ENCODE assay signal across 9 cellular contexts in the genomic region with DNA sequence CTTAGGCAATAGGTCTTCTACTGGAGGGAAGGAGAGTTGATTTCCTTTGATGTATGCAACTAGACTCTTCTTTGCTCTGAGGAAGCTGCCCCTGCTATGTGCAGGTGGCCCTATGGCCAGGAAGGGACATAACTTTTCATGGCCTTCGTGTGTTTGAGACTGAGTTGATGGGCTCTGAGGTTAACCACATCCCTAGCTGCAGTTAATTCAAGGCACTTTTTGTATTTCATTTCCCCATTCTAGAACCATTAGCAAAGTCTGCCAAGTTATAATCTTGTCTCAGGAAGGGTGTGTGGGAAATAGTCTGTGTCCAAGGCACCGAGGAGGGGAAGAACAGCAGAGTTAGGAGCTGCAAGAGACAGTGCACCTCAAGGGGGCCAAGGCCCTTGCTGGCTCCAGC. TPM values are rescaled to one million over a fixed set of nuclear protein-coding genes. Genes with fewer than 3 reads are reported as not detected.
DNase-seq lines count a peak whose midpoint lies in the region; ATAC-seq and TF ChIP-seq lines count a peak whose summit lies in the region.
"Had no signal": no experiment of that assay in that cellular context is flagged by ENCODE, and none has a peak within 500 bp of the region (broad histone marks: within the 10 kb centered on the region; RNA-seq: fewer than 3 reads in every experiment).

No MANE protein-coding gene starts in this region.

- H3K4me3 ChIP-seq in Loucy (ENCODE audit: low read length, poor library complexity, severe bottlenecking) = peak overlapping the region; percentile 20
- no peak overlapping the region for H3K4me3 ChIP-seq in brain microvascular endothelial cell (ENCODE audit: low read depth, low read length)

- no peaks in the 10 kb centered on the region for H3K9me3 Mint-ChIP-seq in natural killer cell treated with Interleukin-12 subunit alpha and Interleukin-12 subunit beta and Interleukin-15 and Interleukin-18, amount 100 ng/mL, for 72 hours

- no peaks in the 10 kb centered on the region for H3K9me2 ChIP-seq in Loucy (replicated peaks; ENCODE audit: low read depth, low read length)

- H3K9ac ChIP-seq in Loucy (ENCODE audit: low read depth, low read length, poor library complexity, severe bottlenecking) = peak overlapping the region; percentile 19

- H3K79me2 ChIP-seq in Loucy (ENCODE audit: insufficient read depth, low read length) = no peaks in the 10 kb centered on the region

- ATAC-seq in GM19035 (IDR thresholded peaks at IDR 0.05; ENCODE audit: unreplicated experiment) (peak; percentile 75), HG02840 (IDR thresholded peaks at IDR 0.05; ENCODE audit: low FRiP score, unreplicated experiment) (peak; percentile 65)
- ATAC-seq in natural killer cell treated with Interleukin-12 subunit alpha and Interleukin-12 subunit beta and Interleukin-15 and Interleukin-18, amount 100 ng/mL, for 72 hours = peak; percentile 43 to 48

- no peaks in the 10 kb centered on the region for H4K20me1 ChIP-seq in Loucy (ENCODE audit: insufficient read depth, low read length, poor library complexity, severe bottlenecking)

- no peaks in the 10 kb centered on the region for H3F3A ChIP-seq in Loucy (ENCODE audit: low read depth)

- H3K27me3 Mint-ChIP-seq in natural killer cell treated with Interleukin-12 subunit alpha and Interleukin-12 subunit beta and Interleukin-15 and Interleukin-18, amount 100 ng/mL, for 72 hours = peaks cover 0 to 9% of the 10 kb centered on the region in 2 donors

- TF ChIP-seq CTCF in Loucy (conservative IDR thresholded peaks at IDR 0.05; ENCODE audit: low read length) = no peak; the same call in 1 of the 2 replicates
- TF ChIP-seq CTCF in brain microvascular endothelial cell (IDR thresholded peaks at IDR 0.05; ENCODE audit: low read depth, low read length, missing control alignments) = no peak

- H3K27me3 ChIP-seq in Loucy (ENCODE audit: insufficient read depth, low read length, poor library complexity, severe bottlenecking) (no peaks in the 10 kb centered on the region), brain microvascular endothelial cell (replicated peaks) (no peaks in the 10 kb centered on the region)

- peak overlapping the region in 1 of 2 donors; percentile 4 for H3K27ac Mint-ChIP-seq in natural killer cell treated with Interleukin-12 subunit alpha and Interleukin-12 subunit beta and Interleukin-15 and Interleukin-18, amount 100 ng/mL, for 72 hours

- no peaks in the 10 kb centered on the region for H3K36me3 ChIP-seq in Loucy (ENCODE audit: insufficient read depth, low read length)
- H3K36me3 ChIP-seq in brain microvascular endothelial cell (replicated peaks) = no peaks in the 10 kb centered on the region

- peak overlapping the region; percentile 50 for H3K4me2 ChIP-seq in Loucy (ENCODE audit: low read depth, low read length, poor library complexity, severe bottlenecking)

- no peak overlapping the region for H2AFZ ChIP-seq in Loucy (ENCODE audit: low read length)

- in situ Hi-C loops in brain microvascular endothelial cell (cut with HindIII; ENCODE audit: low pct_ligation_motif_present, low sequenced_read_pairs) = no loop called here

- no peaks in the 10 kb centered on the region for H3K36me3 Mint-ChIP-seq in natural killer cell treated with Interleukin-12 subunit alpha and Interleukin-12 subunit beta and Interleukin-15 and Interleukin-18, amount 100 ng/mL, for 72 hours

- H3K4me3 Mint-ChIP-seq in natural killer cell treated with Interleukin-12 subunit alpha and Interleukin-12 subunit beta and Interleukin-15 and Interleukin-18, amount 100 ng/mL, for 72 hours = peak overlapping the region; percentile 23

- peaks cover 63% of the 10 kb centered on the region for H3K4me1 ChIP-seq in Loucy (ENCODE audit: insufficient read depth, low read length, poor library complexity, severe bottlenecking)

- peaks cover 15 to 25% of the 10 kb centered on the region in 2 donors for H3K4me1 Mint-ChIP-seq in natural killer cell treated with Interleukin-12 subunit alpha and Interleukin-12 subunit beta and Interleukin-15 and Interleukin-18, amount 100 ng/mL, for 72 hours (ENCODE audit: low read depth in 2 of 2)

- no peak overlapping the region for H3K27ac ChIP-seq in brain microvascular endothelial cell

- no peaks in the 10 kb centered on the region for H3K9me3 ChIP-seq in Loucy (ENCODE audit: insufficient read depth, low read depth, low read length)

- no peak for DNase-seq in natural killer cell treated with Interleukin-12 subunit alpha and Interleukin-12 subunit beta and Interleukin-15 and Interleukin-18, amount 100 ng/mL, for 72 hours (ENCODE audit: low spot score)
- DNase-seq in brain microvascular endothelial cell (no peak), NCI-H187 treated with DMSO at 0.1 percent for 48 hours (lab: John Stamatoyannopoulos, UW) (no peak), NCI-H345 treated with DMSO at 0.1 percent for 48 hours (lab: John Stamatoyannopoulos, UW; ENCODE audit: unreplicated experiment) (no peak)
- DNase-seq: amygdala, NCI-H1436 had no signal

RNA-seq across cellular contexts. Expression of a gene that starts 2.5 kb away (rescaled TPM):
- not detected for total RNA-seq in natural killer cell treated with Interleukin-12 subunit alpha and Interleukin-12 subunit beta and Interleukin-15 and Interleukin-18, amount 100 ng/mL, for 72 hours

RNA-seq across cellular contexts. Expression of a gene that starts 43.0 kb away (rescaled TPM):
- total RNA-seq in natural killer cell treated with Interleukin-12 subunit alpha and Interleukin-12 subunit beta and Interleukin-15 and Interleukin-18, amount 100 ng/mL, for 72 hours = under 1 TPM in 1 of 2 donors, not detected in 1; 0.39 TPM
